ENCODE assay signal across 8 cellular contexts in genomic region chr10:17643339-17643754, GRCh38. TPM values are rescaled to one million over a fixed set of nuclear protein-coding genes. Genes with fewer than 3 reads are reported as not detected.
DNase-seq lines count a peak whose midpoint lies in the region; ATAC-seq and TF ChIP-seq lines count a peak whose summit lies in the region.

No MANE protein-coding gene starts in this region.

- CTCF ChIA-PET in CD4-positive, alpha-beta T cell (lab: Charles Lee) = interaction anchor here (0.6 to 1.7 kb wide), 5 partner anchors 10 to 195 kb away, joined by 3 to 6 read pairs (median 3); no protein-coding TSS in a partner anchor
- CTCF ChIA-PET in PC-9 (lab: Charles Lee) = no interaction called here

- peaks cover 36% of the 10 kb centered on the region for H3K36me3 Mint-ChIP-seq in CD4-positive, alpha-beta T cell (ENCODE audit: low read depth)

- H3K36me3 ChIP-seq in PC-9 (ENCODE audit: low read depth) (no peaks in the 10 kb centered on the region), subcutaneous abdominal adipose tissue (ENCODE audit: control insufficient read depth in 5 of 5, insufficient read depth in 5 of 5, low read length in 5 of 5) (no peaks in the 10 kb centered on the region)

- no peak for TF ChIP-seq CTCF in CD4-positive, alpha-beta T cell (IDR thresholded peaks at IDR 0.05)
- TF ChIP-seq CTCF in PC-9 (conservative IDR thresholded peaks at IDR 0.05) (no peak), cardiac fibroblast (IDR thresholded peaks at IDR 0.05; ENCODE audit: low read depth, low read length) (no peak)

- H4K20me1 ChIP-seq in PC-9 (ENCODE audit: insufficient read depth) = no peaks in the 10 kb centered on the region

- TSS peak; percentile 98 for BruUV-seq in PC-9 (replicated peaks; lab: Mats Ljungman, UMichigan)

- no peaks in the 10 kb centered on the region for H3K9me3 Mint-ChIP-seq in CD4-positive, alpha-beta T cell

- peaks cover 27% of the 10 kb centered on the region; the same call in 1 of the 2 replicates for H3F3A ChIP-seq in PC-9 (ENCODE audit: insufficient read depth, low read depth)

- peak overlapping the region; percentile 100 for H3K27ac Mint-ChIP-seq in CD4-positive, alpha-beta T cell

- POLR2A ChIA-PET in CD4-positive, alpha-beta T cell (lab: Charles Lee) = interaction anchor here (0.9 to 3.0 kb wide), 22 partner anchors 10 to 1783 kb away, joined by 3 to 19 read pairs (median 5); partner anchors contain the start of genes ARL5B, HACD1, MINDY3 and PTER
- POLR2A ChIA-PET in PC-9 (lab: Charles Lee; ENCODE audit: unreplicated experiment) = interaction anchor here (0.7 to 0.8 kb wide), 3 partner anchors 29 to 281 kb away, joined by 3 to 6 read pairs (median 5); no protein-coding TSS in a partner anchor

- H3K4me1 ChIP-seq in PC-9 (replicated peaks; ENCODE audit: insufficient read depth) (peaks cover 30% of the 10 kb centered on the region), subcutaneous abdominal adipose tissue (ENCODE audit: control insufficient read depth in 5 of 5, insufficient read depth in 5 of 5, low read length in 5 of 5) (peaks cover 2 to 41% (median 40%) of the 10 kb centered on the region in 5 donors)

- H2AFZ ChIP-seq in PC-9 = peak overlapping the region; percentile 84

- DNase-seq in CD4-positive, alpha-beta T cell = peak in 3 of 10 experiments; percentile 4 to 13 (median 4)
- DNase-seq in PC-9 = peak; percentile 80 to 83
- DNase-seq in cardiac fibroblast (ENCODE audit: low read depth in 2 of 2) = peak; percentile 82 to 93
- no peak for DNase-seq in foreskin melanocyte

- H3K27me3 Mint-ChIP-seq in CD4-positive, alpha-beta T cell = no peaks in the 10 kb centered on the region

- H3K9ac ChIP-seq in subcutaneous abdominal adipose tissue (ENCODE audit: low read length in 5 of 5) = peak overlapping the region; percentile 89 to 100 (median 99)

- no peaks in the 10 kb centered on the region for H3K27me3 ChIP-seq in CD4-positive, alpha-beta T cell (ENCODE audit: control insufficient read depth, insufficient read depth, low read length)
- H3K27me3 ChIP-seq in PC-9 (ENCODE audit: insufficient read depth, low read depth) (no peaks in the 10 kb centered on the region), layer of hippocampus (ENCODE audit: control insufficient read depth, insufficient read depth, low read length) (no peaks in the 10 kb centered on the region), subcutaneous abdominal adipose tissue (ENCODE audit: control insufficient read depth in 5 of 5, insufficient read depth in 4 of 5, low read length in 5 of 5) (no peaks in the 10 kb centered on the region)

- intact Hi-C loops in CD4-positive, alpha-beta T cell (cut with DNase I, micrococcal nuclease) = loop anchor here (5.0 to 10.0 kb wide), 4 partner anchors 39 to 1781 kb away; partner anchors contain the start of genes ARL5B (in 1 of the 2), MINDY3 (in 1 of the 2), NSUN6 (in 1 of the 2) and RSU1 (in 1 of the 2)
- intact Hi-C loops in PC-9 (cut with micrococcal nuclease; ENCODE audit: unreplicated experiment) = loop anchor here (1.0 to 5.0 kb wide), 2 partner anchors 26 to 139 kb away; partner anchors contain the start of gene HACD1

- H3K4me1 Mint-ChIP-seq in CD4-positive, alpha-beta T cell (ENCODE audit: low read depth) = peaks cover 54% of the 10 kb centered on the region

- H3K79me2 ChIP-seq in PC-9 (ENCODE audit: low read depth) = peaks cover 61% of the 10 kb centered on the region

- ATAC-seq in CD4-positive, alpha-beta T cell (ENCODE audit: poor library complexity) = peak; percentile 12
- peak; percentile 29 for ATAC-seq in GM18909 (IDR thresholded peaks at IDR 0.05; ENCODE audit: poor library complexity, unreplicated experiment)
- ATAC-seq in HG03103 (IDR thresholded peaks at IDR 0.05; ENCODE audit: low read depth, unreplicated experiment) = peak; percentile 20

- H3K27ac ChIP-seq in CD4-positive, alpha-beta T cell (ENCODE audit: low read depth, low read length) = peak overlapping the region; percentile 96
- H3K27ac ChIP-seq in PC-9 (peak overlapping the region; percentile 91), layer of hippocampus (ENCODE audit: low read depth, low read length) (peak overlapping the region; percentile 100), subcutaneous abdominal adipose tissue (ENCODE audit: low read depth, low read length) (peak overlapping the region; percentile 100)

- H3K4me3 Mint-ChIP-seq in CD4-positive, alpha-beta T cell = peak overlapping the region; percentile 98

- H3K9me3 ChIP-seq in CD4-positive, alpha-beta T cell (ENCODE audit: control insufficient read depth, low read length) = no peaks in the 10 kb centered on the region
- H3K9me3 ChIP-seq in PC-9 (ENCODE audit: insufficient read depth, low read depth) = no peaks in the 10 kb centered on the region
- peaks cover 0 to 7% (median 3%) of the 10 kb centered on the region in 5 donors for H3K9me3 ChIP-seq in subcutaneous abdominal adipose tissue (ENCODE audit: control insufficient read depth in 5 of 5, low read length in 5 of 5)

- no peaks in the 10 kb centered on the region for H3K9me2 ChIP-seq in PC-9 (ENCODE audit: insufficient read depth)

- peak overlapping the region; percentile 80 for H3K4me2 ChIP-seq in PC-9

- H3K4me3 ChIP-seq in PC-9 (peak overlapping the region; percentile 96), cardiac fibroblast (replicated peaks in 1 of 2; ENCODE audit: low read depth in 2 of 2, low read length in 2 of 2) (peak overlapping the region; percentile 94 to 97), subcutaneous abdominal adipose tissue (ENCODE audit: low read depth in 1 of 5, low read length in 5 of 5) (peak overlapping the region; percentile 84 to 99 (median 94))

RNA-seq across cellular contexts. Expression of gene STAM, which starts 0.6 kb away (rescaled TPM):
- 10 to 100 TPM; 52.4 to 53.3 TPM for total RNA-seq in CD4-positive, alpha-beta T cell
- total RNA-seq in PC-9 (2021) = 37.0 and 38.8 TPM in 2 replicates

RNA-seq across cellular contexts. Expression of gene HACD1, which starts 26.2 kb away (rescaled TPM):
- under 1 TPM; 0.75 to 0.77 TPM for total RNA-seq in CD4-positive, alpha-beta T cell
- 29.6 and 36.3 TPM in 2 replicates for total RNA-seq in PC-9 (2021)

Comparison
In these comparisons a context has a peak if more than half of its experiments do, and no peak if none do; other contexts are left out.
1. RNA of gene HACD1, which starts 26.2 kb away (total RNA-seq): 29.6 to 36.3 TPM in PC-9; 0.75 to 0.77 TPM in CD4-positive, alpha-beta T cell; every median in the first group is over 10 times any median in the second.
2. Peak in every context shown above with its lines, with median percentiles within 50 percentile points of each other: ATAC-seq, H3K27ac ChIP-seq and H3K4me3 ChIP-seq.